ENCODE assay signal across 10 cellular contexts in the genomic region with DNA sequence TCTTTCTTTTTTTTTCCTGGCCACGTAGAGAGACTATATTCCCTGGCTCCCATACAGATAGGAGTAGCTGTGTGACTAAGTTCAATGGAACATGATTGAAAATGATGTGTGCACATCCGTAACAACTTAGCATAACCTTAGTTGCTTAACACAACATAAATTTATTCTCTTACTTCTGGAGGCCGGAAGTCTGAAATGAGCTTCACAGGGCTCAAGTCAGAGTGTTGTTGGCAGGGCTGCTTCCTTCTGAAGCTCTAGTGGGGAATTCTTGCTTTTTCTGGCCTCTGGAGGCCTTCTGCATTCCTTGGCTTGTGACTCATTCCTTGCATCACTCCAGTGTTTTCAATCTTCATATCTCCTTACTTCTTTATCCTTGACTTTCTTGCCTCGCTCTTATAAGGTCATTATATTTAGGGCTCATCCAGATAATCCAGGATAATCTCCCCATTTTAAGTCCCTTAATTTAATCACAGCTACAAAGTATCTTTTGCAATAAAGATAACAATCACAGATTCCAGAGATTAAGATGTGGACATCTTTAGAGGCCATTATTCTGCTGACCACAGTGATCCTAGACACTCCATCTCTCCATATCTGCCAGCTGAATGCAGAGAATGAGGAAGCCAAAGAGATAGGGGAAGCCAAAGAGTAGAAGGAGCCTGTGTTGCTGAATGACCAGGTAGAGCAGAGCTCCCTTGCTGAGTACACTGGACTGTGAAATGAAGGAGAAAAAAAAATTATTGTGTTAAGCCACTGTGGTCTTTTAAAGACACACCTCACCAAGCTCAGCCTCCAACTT. TPM values are rescaled to one million over a fixed set of nuclear protein-coding genes. Genes with fewer than 3 reads are reported as not detected.
DNase-seq lines count a peak whose midpoint lies in the region; ATAC-seq and TF ChIP-seq lines count a peak whose summit lies in the region.
"Had no signal": no experiment of that assay in that cellular context is flagged by ENCODE, and none has a peak within 500 bp of the region (broad histone marks: within the 10 kb centered on the region; RNA-seq: fewer than 3 reads in every experiment).

No MANE protein-coding gene starts in this region.

- TF ChIP-seq CTCF in AG09309 (IDR thresholded peaks at IDR 0.05; ENCODE audit: control insufficient read depth, insufficient read depth, low read depth, low read length, missing control alignments) (no peak), chondrocyte (IDR thresholded peaks at IDR 0.05) (no peak), mucosa of descending colon (IDR thresholded peaks at IDR 0.05) (no peak)

- DNase-seq in AG09309 (ENCODE audit: low read depth) = peak; percentile 99
- DNase-seq in LHCN-M2 (ENCODE audit: low read depth) = peak; percentile 97
- no peak for DNase-seq in chondrocyte (ENCODE audit: low spot score)
- no peak for DNase-seq in mucosa of descending colon
- DNase-seq in NCI-H2029 treated with DMSO at 0.1 percent for 48 hours (lab: John Stamatoyannopoulos, UW) = no peak
- DNase-seq in T-helper 2 cell treated with Interferon-gamma antibody and Interleukin-4, amounts not matched to agents 5 μg/mL and 100 μg/mL, for 36 hours (ENCODE audit: low spot score) = no peak
- DNase-seq: NCI-H146 had no signal

- peaks cover 12% of the 10 kb centered on the region for H3K9me3 Mint-ChIP-seq in chondrocyte (ENCODE audit: low read depth)
- no peaks in the 10 kb centered on the region for H3K9me3 Mint-ChIP-seq in T-helper 2 cell treated with Interferon-gamma antibody and Interleukin-4, amounts not matched to agents 5 μg/mL and 100 μg/mL, for 36 hours
- H3K9me3 Mint-ChIP-seq: natural killer cell treated with Interleukin-12 subunit alpha and Interleukin-12 subunit beta and Interleukin-15 and Interleukin-18, amount 100 ng/mL, for 72 hours had no signal

- no peaks in the 10 kb centered on the region for H3K36me3 ChIP-seq in mucosa of descending colon (ENCODE audit: low read depth)

- no peaks in the 10 kb centered on the region for H3K27me3 Mint-ChIP-seq in chondrocyte (ENCODE audit: low read depth)
- no peaks in the 10 kb centered on the region for H3K27me3 Mint-ChIP-seq in T-helper 2 cell treated with Interferon-gamma antibody and Interleukin-4, amounts not matched to agents 5 μg/mL and 100 μg/mL, for 36 hours (ENCODE audit: low read depth)
- H3K27me3 Mint-ChIP-seq: natural killer cell treated with Interleukin-12 subunit alpha and Interleukin-12 subunit beta and Interleukin-15 and Interleukin-18, amount 100 ng/mL, for 72 hours had no signal

- H3K4me1 Mint-ChIP-seq in chondrocyte (ENCODE audit: low read depth) = peaks cover 30% of the 10 kb centered on the region
- peaks cover under 1% of the 10 kb centered on the region for H3K4me1 Mint-ChIP-seq in T-helper 2 cell treated with Interferon-gamma antibody and Interleukin-4, amounts not matched to agents 5 μg/mL and 100 μg/mL, for 36 hours (ENCODE audit: low read depth)

- H3K27ac Mint-ChIP-seq in chondrocyte (ENCODE audit: unreplicated experiment) = peak overlapping the region; percentile 91
- no peak overlapping the region for H3K27ac Mint-ChIP-seq in T-helper 2 cell treated with Interferon-gamma antibody and Interleukin-4, amounts not matched to agents 5 μg/mL and 100 μg/mL, for 36 hours
- H3K27ac Mint-ChIP-seq: natural killer cell treated with Interleukin-12 subunit alpha and Interleukin-12 subunit beta and Interleukin-15 and Interleukin-18, amount 100 ng/mL, for 72 hours had no signal

- no peak overlapping the region for H3K4me3 Mint-ChIP-seq in chondrocyte (ENCODE audit: unreplicated experiment)
- no peak overlapping the region for H3K4me3 Mint-ChIP-seq in T-helper 2 cell treated with Interferon-gamma antibody and Interleukin-4, amounts not matched to agents 5 μg/mL and 100 μg/mL, for 36 hours
- H3K4me3 Mint-ChIP-seq: natural killer cell treated with Interleukin-12 subunit alpha and Interleukin-12 subunit beta and Interleukin-15 and Interleukin-18, amount 100 ng/mL, for 72 hours had no signal

- H3K4me3 ChIP-seq in AG09309 (ENCODE audit: control insufficient read depth, low read depth, low read length) = no peak overlapping the region
- H3K4me3 ChIP-seq in mucosa of descending colon = no peak overlapping the region

- intact Hi-C loops in mucosa of descending colon (cut with DNase I, micrococcal nuclease) = no loop called here

- no peaks in the 10 kb centered on the region for H3K9me3 ChIP-seq in mucosa of descending colon

- peak; percentile 22 for ATAC-seq in mucosa of descending colon
- no peak for ATAC-seq in GM19328 (IDR thresholded peaks at IDR 0.05; ENCODE audit: unreplicated experiment)
- ATAC-seq in GM21825 (IDR thresholded peaks at IDR 0.05; ENCODE audit: unreplicated experiment) = no peak
- ATAC-seq: natural killer cell treated with Interleukin-12 subunit alpha and Interleukin-12 subunit beta and Interleukin-15 and Interleukin-18, amount 100 ng/mL, for 72 hours had no signal

- H3K36me3 Mint-ChIP-seq in chondrocyte (ENCODE audit: low read depth) = peaks cover 3% of the 10 kb centered on the region
- no peaks in the 10 kb centered on the region for H3K36me3 Mint-ChIP-seq in T-helper 2 cell treated with Interferon-gamma antibody and Interleukin-4, amounts not matched to agents 5 μg/mL and 100 μg/mL, for 36 hours (ENCODE audit: low read depth)
- H3K36me3 Mint-ChIP-seq: natural killer cell treated with Interleukin-12 subunit alpha and Interleukin-12 subunit beta and Interleukin-15 and Interleukin-18, amount 100 ng/mL, for 72 hours had no signal

- no peaks in the 10 kb centered on the region for H3K4me1 ChIP-seq in mucosa of descending colon (ENCODE audit: low read depth)

RNA-seq across cellular contexts. Expression of a gene that starts 21.0 kb away (rescaled TPM):
- total RNA-seq in LHCN-M2 (2014; rRNA removed) = 164 and 271 TPM in 2 replicates
- 54.0 TPM for polyA plus RNA-seq in LHCN-M2 (2012)
- 72.6 to 93.5 TPM (median 91.7 TPM) in 3 replicates for total RNA-seq in chondrocyte
- total RNA-seq in mucosa of descending colon = 10 to 100 TPM; 70.9 to 79.9 (median 75.7) TPM

Comparison
In these comparisons a context has a peak if more than half of its experiments do, and no peak if none do; other contexts are left out.
1. DNase-seq: peak in AG09309 (single experiment) and LHCN-M2 (single experiment); none in chondrocyte (single experiment), mucosa of descending colon (0 of 3), NCI-H2029 treated with DMSO at 0.1 percent for 48 hours (single experiment) and T-helper 2 cell treated with Interferon-gamma antibody and Interleukin-4, amounts not matched to agents 5 μg/mL and 100 μg/mL, for 36 hours (single experiment).